ENCODE assay signal across 29 cellular contexts in the genomic region with DNA sequence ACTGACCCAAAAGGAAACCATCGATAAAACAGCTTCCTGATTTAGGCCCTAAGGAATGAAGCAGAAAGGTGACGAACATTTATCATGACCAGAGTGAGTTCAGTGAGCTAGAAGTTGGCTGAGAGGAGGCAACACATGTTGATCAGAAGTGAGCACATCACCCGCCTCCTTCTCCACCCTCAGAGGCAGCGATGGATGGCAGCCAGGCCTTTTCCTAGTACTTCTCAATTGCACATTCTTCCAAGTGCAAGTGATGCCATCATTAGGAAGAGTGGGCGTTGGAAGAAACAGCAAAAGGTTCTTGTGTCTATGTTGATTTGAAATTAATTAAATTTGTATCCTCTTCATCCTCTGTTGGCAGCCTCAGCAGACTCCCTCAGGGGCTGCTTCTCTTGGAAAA. TPM values are rescaled to one million over a fixed set of nuclear protein-coding genes. Genes with fewer than 3 reads are reported as not detected.
DNase-seq lines count a peak whose midpoint lies in the region; ATAC-seq and TF ChIP-seq lines count a peak whose summit lies in the region.
"Had no signal": no experiment of that assay in that cellular context is flagged by ENCODE, and none has a peak within 500 bp of the region (broad histone marks: within the 10 kb centered on the region; RNA-seq: fewer than 3 reads in every experiment).

No MANE protein-coding gene starts in this region.

- intact Hi-C loops in posterior cingulate gyrus (cut with DNase I) (no loop called here), adrenal gland (cut with DNase I) (no loop called here)

- H3K9me3 Mint-ChIP-seq in activated naive CD4-positive, alpha-beta T cell treated with anti-CD3 and anti-CD28 coated beads, Interleukin-2, amount 50 U/mL, for 72 hours: no peaks in the 10 kb centered on the region
- H3K9me3 Mint-ChIP-seq: activated CD8-positive, alpha-beta T cell treated with anti-CD3 and anti-CD28 coated beads for 36 hours; CD8-positive, alpha-beta memory T cell; dendritic cell treated with granulocyte-macrophage colony-stimulating factor and Interleukin-4, amounts not matched to agents 40 ng/mL and 50 ng/mL, for 4 days; GM23338; naive B cell; stimulated activated effector memory CD8-positive, alpha-beta T cell treated with anti-CD3 and anti-CD28 coated beads, Interleukin-12 subunit alpha, Interleukin-12 subunit beta, amount 100 ng/mL, for 72 hours had no signal

- no peak for ATAC-seq in activated naive CD4-positive, alpha-beta T cell treated with anti-CD3 and anti-CD28 coated beads, Interleukin-2, amount 50 U/mL, for 72 hours
- ATAC-seq: activated CD4-positive, CD25-positive, alpha-beta regulatory T cell treated with anti-CD3 and anti-CD28 coated beads, Interleukin-2, amount 50 U/mL, for 24 hours; activated CD8-positive, alpha-beta T cell treated with anti-CD3 and anti-CD28 coated beads for 36 hours; GM12878; GM23338; pancreas; stimulated activated effector memory CD8-positive, alpha-beta T cell treated with anti-CD3 and anti-CD28 coated beads, Interleukin-12 subunit alpha, Interleukin-12 subunit beta, amount 100 ng/mL, for 72 hours had no signal

- TF ChIP-seq POLR2A in adrenal gland (IDR thresholded peaks at IDR 0.05): no peak

- H3K36me3 ChIP-seq in MG63 (no peaks in the 10 kb centered on the region), adrenal gland (replicated peaks in 1 of 2) (no peaks in the 10 kb centered on the region)
- H3K36me3 ChIP-seq: cardiac muscle cell, pancreas, thoracic aorta had no signal

- no peak overlapping the region for H3K27ac Mint-ChIP-seq in activated naive CD4-positive, alpha-beta T cell treated with anti-CD3 and anti-CD28 coated beads, Interleukin-2, amount 50 U/mL, for 72 hours
- H3K27ac Mint-ChIP-seq: activated CD8-positive, alpha-beta T cell treated with anti-CD3 and anti-CD28 coated beads for 36 hours; dendritic cell treated with granulocyte-macrophage colony-stimulating factor and Interleukin-4, amounts not matched to agents 40 ng/mL and 50 ng/mL, for 4 days; GM23338; stimulated activated effector memory CD8-positive, alpha-beta T cell treated with anti-CD3 and anti-CD28 coated beads, Interleukin-12 subunit alpha, Interleukin-12 subunit beta, amount 100 ng/mL, for 72 hours had no signal

- H3K4me3 ChIP-seq in MG63 (no peak overlapping the region), foreskin fibroblast (ENCODE audit: low read depth in 1 of 2, low read length in 2 of 2) (no peak overlapping the region), adrenal gland (no peak overlapping the region)
- H3K4me3 ChIP-seq: cardiac muscle cell, GM12878, GM23338, pancreas, thoracic aorta had no signal

- peak; percentile 68 for DNase-seq in Ammon's horn (ENCODE audit: low spot score)
- peak; percentile 23 for DNase-seq in MG63
- peak; percentile 71 to 80 for DNase-seq in foreskin fibroblast
- DNase-seq in posterior cingulate gyrus: peak in 8 of 10 donors; percentile 45 to 93 (median 68)
- DNase-seq in central memory CD4-positive, alpha-beta T cell: no peak
- DNase-seq in NCI-H2227 treated with DMSO at 0.1 percent for 48 hours (lab: John Stamatoyannopoulos, UW): no peak
- DNase-seq in activated naive CD4-positive, alpha-beta T cell treated with anti-CD3 and anti-CD28 coated beads, Interleukin-2, amount 50 U/mL, for 72 hours (ENCODE audit: low spot score in 2 of 2): no peak
- DNase-seq in adrenal gland: no peak
- DNase-seq: activated CD8-positive, alpha-beta T cell treated with anti-CD3 and anti-CD28 coated beads for 36 hours; activated gamma-delta T cell treated with Interleukin-2 at 50 U/mL for 16 hours; activated T-cell treated with anti-CD3 and anti-CD28 coated beads for 4 hours; CD8-positive, alpha-beta memory T cell; foreskin melanocyte; GF-D8; islet precursor cell; Karpas-422; mesenchymal stem cell; naive B cell; NCI-H1092 treated with DMSO at 0.1 percent for 48 hours; NCI-H2029; pancreas; SIG-M5 had no signal

- TF ChIP-seq CTCF in foreskin fibroblast (IDR thresholded peaks at IDR 0.05; ENCODE audit: low read depth, low read length): no peak
- TF ChIP-seq CTCF in adrenal gland (IDR thresholded peaks at IDR 0.05): no peak

- H3K9me3 ChIP-seq in MG63 (no peaks in the 10 kb centered on the region), adrenal gland (replicated peaks in 1 of 3) (no peaks in the 10 kb centered on the region)
- H3K9me3 ChIP-seq: pancreas, thoracic aorta had no signal

- no peaks in the 10 kb centered on the region for H3K4me1 ChIP-seq in adrenal gland (replicated peaks in 1 of 2)
- H3K4me1 ChIP-seq: pancreas had no signal

- H3K27ac ChIP-seq in adrenal gland: no peak overlapping the region
- H3K27ac ChIP-seq: cardiac muscle cell, pancreas, thoracic aorta had no signal

- H3K27me3 ChIP-seq in MG63 (no peaks in the 10 kb centered on the region), adrenal gland (no peaks in the 10 kb centered on the region)
- H3K27me3 ChIP-seq: cardiac muscle cell, pancreas had no signal

- 81 to 90% (median 84%) methylated on average over 5 of the region's 5 CpGs for WGBS in adrenal gland, 4 donors

- no peaks in the 10 kb centered on the region for H3K36me3 Mint-ChIP-seq in activated naive CD4-positive, alpha-beta T cell treated with anti-CD3 and anti-CD28 coated beads, Interleukin-2, amount 50 U/mL, for 72 hours

RNA-seq across cellular contexts. Expression of a gene that starts 51.7 kb away (rescaled TPM):
- total RNA-seq in MG63 (2014; rRNA removed; shearing (Covaris generic); ENCODE audit: low replicate concordance): 0.25 and 1.8 TPM in 2 replicates
- total RNA-seq in activated naive CD4-positive, alpha-beta T cell treated with anti-CD3 and anti-CD28 coated beads, Interleukin-2, amount 50 U/mL, for 72 hours: 10 to 100 TPM; 13.4 to 17.1 TPM
- 1 to 10 TPM in 1 of 8 donors, under 1 TPM in 6, not detected in 1; 0.11 to 3.6 (median 0.83) TPM for total RNA-seq in adrenal gland
- polyA plus RNA-seq in adrenal gland: under 1 TPM; 0.10 to 0.22 (median 0.16) TPM

Comparison
In these comparisons a context has a peak if more than half of its experiments do, and no peak if none do; other contexts are left out.
1. DNase-seq: peak in Ammon's horn (single experiment), MG63 (single experiment), foreskin fibroblast (2 of 2) and posterior cingulate gyrus (8 of 10); none in central memory CD4-positive, alpha-beta T cell (single experiment), NCI-H2227 treated with DMSO at 0.1 percent for 48 hours (single experiment), activated naive CD4-positive, alpha-beta T cell treated with anti-CD3 and anti-CD28 coated beads, Interleukin-2, amount 50 U/mL, for 72 hours (0 of 2) and adrenal gland (0 of 7).